In the genomic region with DNA sequence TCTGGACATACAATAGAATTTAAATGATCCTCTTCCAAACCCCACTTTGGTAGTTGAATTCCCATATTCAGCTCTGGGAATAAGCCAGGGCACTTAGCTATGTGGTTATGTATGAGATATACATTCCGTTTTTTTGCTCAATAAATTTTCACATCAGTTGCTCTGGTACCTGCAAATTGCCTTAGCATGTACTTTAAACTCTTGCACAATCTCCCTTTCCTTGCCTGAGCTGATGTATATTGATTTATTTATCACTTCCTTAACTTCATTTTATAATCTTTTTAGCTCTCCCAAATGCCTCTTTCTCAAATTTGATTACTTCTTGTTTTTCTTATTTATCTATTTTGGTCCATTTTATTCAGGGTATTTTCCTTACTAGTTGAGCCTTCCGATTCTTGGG, we compare ENCODE assay signal across 19 cellular contexts.
"Had no signal": no experiment of that assay in that cellular context is flagged by ENCODE, and none has a peak within 500 bp of the region (broad histone marks: within the 10 kb centered on the region; RNA-seq: fewer than 3 reads in every experiment).

No MANE protein-coding gene starts in this region.

- DNase-seq: cortex of kidney; effector memory CD8-positive, alpha-beta T cell; erythroblast; esophagus squamous epithelium; head of caudate nucleus; kidney; mesenchymal stem cell; mucosa of descending colon; naive B cell; right cardiac atrium; sigmoid colon; spleen; stimulated activated CD4-positive, alpha-beta T cell treated with anti-CD3 and anti-CD28 coated beads, Interleukin-4, amount 100 ng/mL, for 4 hours; stimulated activated naive CD8-positive, alpha-beta T cell treated with anti-CD3 and anti-CD28 coated beads, Interleukin-15, Interleukin-2, amounts not matched to agents 100 U/mL and 50 U/mL, for 24 hours; substantia nigra; testis; tibial artery had no signal

- H3K27ac ChIP-seq: esophagus squamous epithelium, neural progenitor cell, prostate gland, sigmoid colon, spleen, testis, tibial artery had no signal

- H3K9me3 ChIP-seq: esophagus squamous epithelium, mucosa of descending colon, prostate gland, sigmoid colon, testis, tibial artery had no signal

- H3K36me3 ChIP-seq: esophagus squamous epithelium, neural progenitor cell, prostate gland, sigmoid colon, spleen, tibial artery had no signal

- H3K4me3 ChIP-seq: esophagus squamous epithelium, mucosa of descending colon, neural progenitor cell, prostate gland, sigmoid colon, spleen, testis, tibial artery had no signal

- H3K27me3 ChIP-seq: esophagus squamous epithelium, neural progenitor cell, sigmoid colon, spleen, testis, tibial artery had no signal

- H3K4me1 ChIP-seq: esophagus squamous epithelium, prostate gland, sigmoid colon, spleen, testis, tibial artery had no signal

- H3K9ac ChIP-seq: neural progenitor cell had no signal
